ENCODE assay signal across 1 cellular context in the genomic region with DNA sequence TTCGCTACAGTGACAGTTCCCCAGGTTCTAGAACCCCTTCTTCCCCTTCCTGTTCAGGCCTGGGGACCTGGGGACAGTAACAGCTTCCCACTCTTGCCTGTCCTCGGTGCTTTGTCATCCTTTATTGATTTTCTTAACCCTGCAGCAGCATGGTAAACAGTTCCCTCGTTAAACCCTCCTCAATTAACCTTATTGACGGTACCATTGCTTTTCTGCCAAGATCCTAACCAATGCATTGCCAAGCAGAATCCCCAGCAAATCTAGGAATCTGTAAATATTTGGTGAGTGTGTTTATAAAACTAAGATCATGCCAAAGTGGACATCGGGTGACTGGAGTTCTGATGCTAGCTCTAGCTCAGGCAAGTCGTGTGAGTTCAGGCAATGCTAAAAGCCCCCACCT.
TF ChIP-seq lines count a peak whose summit lies in the region.

No MANE protein-coding gene starts in this region.

TF ChIP-seq in IMR-90, 13 proteins besides CTCF, POLR2A, EP300 and RAD21 (continued from another document):
- TF ChIP-seq ELK1 (IDR thresholded peaks at IDR 0.05; ENCODE audit: borderline replicate concordance, low read depth, low read length) = no peak
- no peak for TF ChIP-seq CEBPB (IDR thresholded peaks at IDR 0.05; ENCODE audit: low read depth, low read length)
- no peak for TF ChIP-seq FOS (IDR thresholded peaks at IDR 0.05; ENCODE audit: low read depth, low read length)
